35 cellular contexts compared by ENCODE assay signal in the genomic region with DNA sequence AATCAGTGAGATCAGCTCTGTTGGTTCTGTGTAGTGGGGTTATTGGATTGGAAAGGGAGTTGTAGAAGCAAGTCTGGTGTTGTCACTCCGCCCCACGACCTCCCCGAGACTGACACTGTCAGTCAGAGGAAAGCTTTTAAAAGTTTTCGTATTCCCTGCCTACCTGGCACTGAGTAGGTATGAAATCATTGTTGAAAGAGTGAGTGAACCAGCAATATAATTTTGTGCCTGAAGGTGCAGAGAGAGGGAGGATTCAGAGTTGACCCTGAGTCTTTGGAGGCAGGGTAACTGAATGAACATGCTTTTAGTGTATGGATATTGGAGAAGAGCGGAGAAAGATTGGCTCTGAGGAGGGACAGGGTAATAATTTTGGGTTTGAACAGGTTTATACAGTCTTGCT.
"Had no signal": no experiment of that assay in that cellular context is flagged by ENCODE, and none has a peak within 500 bp of the region (broad histone marks: within the 10 kb centered on the region; RNA-seq: fewer than 3 reads in every experiment).

No MANE protein-coding gene starts in this region.

- H3K9me3 ChIP-seq: ascending aorta, gastroesophageal sphincter, ovary, prostate gland, sigmoid colon, tibial nerve, uterus had no signal

- H3K4me3 ChIP-seq: ascending aorta, cardiac muscle cell, coronary artery, dorsolateral prefrontal cortex, gastroesophageal sphincter, ovary, prostate gland, sigmoid colon, tibial nerve, uterus had no signal

- H3K27ac Mint-ChIP-seq: activated CD4-positive, alpha-beta memory T cell treated with anti-CD3 and anti-CD28 coated beads for 36 hours; activated CD4-positive, alpha-beta T cell treated with anti-CD3 and anti-CD28 coated beads, Interleukin-2, amount 10 ng/mL, durations not matched to agents 24 days and 14 days; activated naive CD4-positive, alpha-beta T cell treated with anti-CD3 and anti-CD28 coated beads for 36 hours; activated naive CD8-positive, alpha-beta T cell treated with anti-CD3 and anti-CD28 coated beads, Interleukin-2, amount 10 ng/mL, durations not matched to agents 7 days and 5 days; activated T-helper 1 cell treated with anti-CD3 and anti-CD28 coated beads, Interleukin-12 subunit alpha, Interleukin-12 subunit beta, Interleukin-2, Interleukin-4 antibody, amounts not matched to agents 30 ng/mL and 10 ng/mL and 1 ng/mL, durations not matched to agents 14 hours and 24 hours and 36 hours; brain; stimulated activated memory B cell treated with anti-CD40 and anti-IgM and Interleukin-4, amounts not matched to agents 10 μg/mL and 1 μg/mL and 100 μg/mL, for 72 hours had no signal

- H3K4me1 ChIP-seq: prostate gland had no signal

- H3K36me3 Mint-ChIP-seq: activated CD4-positive, alpha-beta memory T cell treated with anti-CD3 and anti-CD28 coated beads for 36 hours; immature natural killer cell had no signal

- DNase-seq: activated CD4-positive, alpha-beta memory T cell treated with anti-CD3 and anti-CD28 coated beads for 36 hours; activated CD4-positive, alpha-beta T cell treated with anti-CD3 and anti-CD28 coated beads, Interleukin-2, amount 10 ng/mL, durations not matched to agents 24 days and 14 days; activated CD4-positive, CD25-positive, alpha-beta regulatory T cell treated with anti-CD3 and anti-CD28 coated beads, Interleukin-2, amount 50 U/mL, for 72 hours; activated CD8-positive, alpha-beta memory T cell treated with anti-CD3 and anti-CD28 coated beads, Interleukin-2, amount 50 U/mL, for 4 hours; activated effector memory CD4-positive, alpha-beta T cell treated with anti-CD3 and anti-CD28 coated beads, Interleukin-2, amount 50 U/mL, for 16 hours; activated naive CD4-positive, alpha-beta T cell treated with anti-CD3 and anti-CD28 coated beads for 36 hours; activated naive CD8-positive, alpha-beta T cell treated with anti-CD3 and anti-CD28 coated beads, Interleukin-2, amount 10 ng/mL, durations not matched to agents 7 days and 5 days; activated T-cell treated with anti-CD3 and anti-CD28 coated beads, Interleukin-2, amount 50 U/mL, for 1 hour; dorsolateral prefrontal cortex; effector memory CD4-positive, alpha-beta T cell; head of caudate nucleus; hypothalamus; immature natural killer cell; kidney; left colon; mammary epithelial cell; naive B cell; ovary; retina; sigmoid colon; small intestine; stimulated activated CD4-positive, alpha-beta T cell treated with anti-CD3 and anti-CD28 coated beads, Interleukin-4, amount 100 ng/mL, for 4 hours; stimulated activated CD8-positive, alpha-beta memory T cell treated with anti-CD3 and anti-CD28 coated beads, Interleukin-4, amount 100 ng/mL, for 48 hours; T-helper 9 cell; uterus; WERI-Rb-1 had no signal

- ATAC-seq: gastroesophageal sphincter; left colon; stimulated activated memory B cell treated with anti-CD40 and anti-IgM and Interleukin-4, amounts not matched to agents 10 μg/mL and 1 μg/mL and 100 μg/mL, for 72 hours had no signal

- H3K4me3 Mint-ChIP-seq: activated CD4-positive, alpha-beta memory T cell treated with anti-CD3 and anti-CD28 coated beads for 36 hours; activated CD4-positive, alpha-beta T cell treated with anti-CD3 and anti-CD28 coated beads, Interleukin-2, amount 10 ng/mL, durations not matched to agents 24 days and 14 days; activated naive CD4-positive, alpha-beta T cell treated with anti-CD3 and anti-CD28 coated beads for 36 hours; activated naive CD8-positive, alpha-beta T cell treated with anti-CD3 and anti-CD28 coated beads, Interleukin-2, amount 10 ng/mL, durations not matched to agents 7 days and 5 days; activated T-helper 1 cell treated with anti-CD3 and anti-CD28 coated beads, Interleukin-12 subunit alpha, Interleukin-12 subunit beta, Interleukin-2, Interleukin-4 antibody, amounts not matched to agents 30 ng/mL and 10 ng/mL and 1 ng/mL, durations not matched to agents 14 hours and 24 hours and 36 hours; brain; immature natural killer cell; stimulated activated memory B cell treated with anti-CD40 and anti-IgM and Interleukin-4, amounts not matched to agents 10 μg/mL and 1 μg/mL and 100 μg/mL, for 72 hours had no signal

- H3K36me3 ChIP-seq: ascending aorta, cardiac muscle cell, gastroesophageal sphincter, ovary, prostate gland, sigmoid colon, uterus, WERI-Rb-1 had no signal

- H3K27me3 Mint-ChIP-seq: activated CD4-positive, alpha-beta memory T cell treated with anti-CD3 and anti-CD28 coated beads for 36 hours; activated CD4-positive, alpha-beta T cell treated with anti-CD3 and anti-CD28 coated beads, Interleukin-2, amount 10 ng/mL, durations not matched to agents 24 days and 14 days; activated naive CD8-positive, alpha-beta T cell treated with anti-CD3 and anti-CD28 coated beads, Interleukin-2, amount 10 ng/mL, durations not matched to agents 7 days and 5 days; brain; naive B cell; stimulated activated memory B cell treated with anti-CD40 and anti-IgM and Interleukin-4, amounts not matched to agents 10 μg/mL and 1 μg/mL and 100 μg/mL, for 72 hours had no signal

- H3K9me3 Mint-ChIP-seq: activated CD4-positive, alpha-beta memory T cell treated with anti-CD3 and anti-CD28 coated beads for 36 hours; activated CD4-positive, alpha-beta T cell treated with anti-CD3 and anti-CD28 coated beads, Interleukin-2, amount 10 ng/mL, durations not matched to agents 24 days and 14 days; activated naive CD4-positive, alpha-beta T cell treated with anti-CD3 and anti-CD28 coated beads for 36 hours; activated naive CD8-positive, alpha-beta T cell treated with anti-CD3 and anti-CD28 coated beads, Interleukin-2, amount 10 ng/mL, durations not matched to agents 7 days and 5 days; activated T-helper 1 cell treated with anti-CD3 and anti-CD28 coated beads, Interleukin-12 subunit alpha, Interleukin-12 subunit beta, Interleukin-2, Interleukin-4 antibody, amounts not matched to agents 30 ng/mL and 10 ng/mL and 1 ng/mL, durations not matched to agents 14 hours and 24 hours and 36 hours; brain; immature natural killer cell; naive B cell; stimulated activated memory B cell treated with anti-CD40 and anti-IgM and Interleukin-4, amounts not matched to agents 10 μg/mL and 1 μg/mL and 100 μg/mL, for 72 hours had no signal

- H3K27ac ChIP-seq: ascending aorta, cardiac muscle cell, coronary artery, gastroesophageal sphincter, ovary, prostate gland, sigmoid colon, tibial nerve, uterus, WERI-Rb-1 had no signal

- H3K27me3 ChIP-seq: ascending aorta, cardiac muscle cell, dorsolateral prefrontal cortex, gastroesophageal sphincter, ovary, sigmoid colon, tibial nerve, uterus had no signal
